1 cellular context compared by ENCODE assay signal in genomic region chr1:203159844-203160243, GRCh38.
TF ChIP-seq lines count a peak whose summit lies in the region.

No MANE protein-coding gene starts in this region.

TF ChIP-seq in H1, 55 proteins besides CTCF, POLR2A, EP300 and RAD21 (continued from another document):
- TF ChIP-seq SIN3A (conservative IDR thresholded peaks at IDR 0.05 in 1 of 2, IDR thresholded peaks at IDR 0.05 in 1 of 2; ENCODE audit: low read depth in 1 of 2, low read length in 2 of 2) = no peak
- no peak for TF ChIP-seq EZH2 (IDR thresholded peaks at IDR 0.05; ENCODE audit: low read depth, low read length, severe bottlenecking)
- TF ChIP-seq NRF1 (IDR thresholded peaks at IDR 0.05; ENCODE audit: low read depth, low read length) = no peak
- TF ChIP-seq KDM4A (IDR thresholded peaks at IDR 0.05; ENCODE audit: low read depth, low read length, severe bottlenecking) = no peak
- TF ChIP-seq CTBP2 (IDR thresholded peaks at IDR 0.05; ENCODE audit: borderline replicate concordance, insufficient read depth, insufficient read length, low read length) = no peak
- TF ChIP-seq TAF7 (optimal IDR thresholded peaks at IDR 0.05; ENCODE audit: borderline replicate concordance, low read depth, low read length) = no peak
- no peak for TF ChIP-seq MAX (IDR thresholded peaks at IDR 0.05)
TF ChIP-seq in H1: peak in this region for 0.
